In genomic region chr1:35857830-35858229, GRCh38 we compare ENCODE assay signal across 10 cellular contexts. TPM values are rescaled to one million over a fixed set of nuclear protein-coding genes. Genes with fewer than 3 reads are reported as not detected.
DNase-seq lines count a peak whose midpoint lies in the region; ATAC-seq, FAIRE-seq and TF ChIP-seq lines count a peak whose summit lies in the region.
"Had no signal": no experiment of that assay in that cellular context is flagged by ENCODE, and none has a peak within 500 bp of the region (broad histone marks: within the 10 kb centered on the region; RNA-seq: fewer than 3 reads in every experiment).

No MANE protein-coding gene starts in this region.

- no peak overlapping the region for H3K4me3 Mint-ChIP-seq in CD8-positive, alpha-beta T cell
- H3K4me3 Mint-ChIP-seq: central memory CD8-positive, alpha-beta T cell had no signal

- no peak overlapping the region for H2BK15ac ChIP-seq in mesendoderm (replicated peaks; ENCODE audit: low read depth)

- H3K18ac ChIP-seq in mesendoderm (ENCODE audit: low read length) = no peak overlapping the region

- no peak for ATAC-seq in CD8-positive, alpha-beta T cell

- peaks cover 25% of the 10 kb centered on the region for H3K36me3 Mint-ChIP-seq in CD8-positive, alpha-beta T cell

- POLR2A ChIA-PET in CD8-positive, alpha-beta T cell (lab: Charles Lee) = no interaction called here

- H3K27me3 Mint-ChIP-seq in CD8-positive, alpha-beta T cell (ENCODE audit: low read depth) = no peaks in the 10 kb centered on the region
- H3K27me3 Mint-ChIP-seq: central memory CD8-positive, alpha-beta T cell had no signal

- no peaks in the 10 kb centered on the region for H3K4me1 Mint-ChIP-seq in CD8-positive, alpha-beta T cell (ENCODE audit: low read depth)

- H3K4ac ChIP-seq in mesendoderm (ENCODE audit: low read depth, low read length) = no peak overlapping the region

- DNase-seq in G401 (ENCODE audit: low spot score) = peak; percentile 11
- peak; percentile 19 for DNase-seq in LNCaP clone FGC (ENCODE audit: low read depth)
- DNase-seq in amniotic epithelial cell (ENCODE audit: low read depth) = peak; percentile 42
- peak; percentile 47 for DNase-seq in mesendoderm
- no peak for DNase-seq in CD8-positive, alpha-beta T cell
- DNase-seq in activated T-cell treated with anti-CD3 and anti-CD28 coated beads, Interleukin-2, amount 50 U/mL, for 1 hour = no peak
- DNase-seq in iPS-NIHi7 (ENCODE audit: extremely low spot score) = no peak
- no peak for DNase-seq in GM12891 (ENCODE audit: insufficient read length, low spot score)
- DNase-seq: activated CD4-positive, CD25-positive, alpha-beta regulatory T cell had no signal

- no peaks in the 10 kb centered on the region for H3K4me1 ChIP-seq in mesendoderm (ENCODE audit: control insufficient read depth, low read depth, low read length)
- no peaks in the 10 kb centered on the region for H3K4me1 ChIP-seq in CD8-positive, alpha-beta T cell (ENCODE audit: insufficient read depth, low read length)

- H3K79me1 ChIP-seq in mesendoderm (ENCODE audit: low read length) = no peaks in the 10 kb centered on the region

- no peak overlapping the region for H3K23ac ChIP-seq in mesendoderm (ENCODE audit: low read length)

- H4K5ac ChIP-seq in mesendoderm (ENCODE audit: low read length) = no peak overlapping the region

- no peak for FAIRE-seq in GM12891 (lab: Jason Lieb, UNC)

- no peak overlapping the region for H3K27ac Mint-ChIP-seq in CD8-positive, alpha-beta T cell

- no peak overlapping the region for H3K9ac ChIP-seq in mesendoderm (ENCODE audit: low read length)

- H3K27me3 ChIP-seq in mesendoderm (ENCODE audit: insufficient read depth, low read length, poor library complexity) = no peaks in the 10 kb centered on the region
- no peaks in the 10 kb centered on the region for H3K27me3 ChIP-seq in CD8-positive, alpha-beta T cell (ENCODE audit: insufficient read depth, low read length)

- H2BK5ac ChIP-seq in mesendoderm (ENCODE audit: low read length) = no peak overlapping the region

- no peaks in the 10 kb centered on the region for H3K36me3 ChIP-seq in mesendoderm (ENCODE audit: control insufficient read depth, insufficient read depth, low read length)
- no peaks in the 10 kb centered on the region for H3K36me3 ChIP-seq in CD8-positive, alpha-beta T cell (ENCODE audit: insufficient read depth, low read length)

- TF ChIP-seq CTCF in LNCaP clone FGC (IDR thresholded peaks at IDR 0.05; ENCODE audit: control insufficient read depth, extremely low read depth, insufficient read depth) = peak; percentile 52
- no peak for TF ChIP-seq CTCF in CD8-positive, alpha-beta T cell (IDR thresholded peaks at IDR 0.05)

- H3K4me3 ChIP-seq in LNCaP clone FGC (ENCODE audit: low read depth, low read length) = no peak overlapping the region
- H3K4me3 ChIP-seq in mesendoderm (ENCODE audit: low read length) = no peak overlapping the region
- no peak overlapping the region for H3K4me3 ChIP-seq in CD8-positive, alpha-beta T cell (ENCODE audit: low read depth, low read length)

- H3K4me2 ChIP-seq in mesendoderm (ENCODE audit: low read length) = no peak overlapping the region

- CTCF ChIA-PET in CD8-positive, alpha-beta T cell (lab: Charles Lee) = no interaction called here

- no peak overlapping the region for H4K8ac ChIP-seq in mesendoderm (ENCODE audit: low read depth, low read length)

- H3K9me3 Mint-ChIP-seq in CD8-positive, alpha-beta T cell = no peaks in the 10 kb centered on the region
- H3K9me3 Mint-ChIP-seq: central memory CD8-positive, alpha-beta T cell had no signal

- no peaks in the 10 kb centered on the region for H3K9me3 ChIP-seq in CD8-positive, alpha-beta T cell (ENCODE audit: low read length)

- no peak overlapping the region for H3K56ac ChIP-seq in mesendoderm (ENCODE audit: low read length)

- in situ Hi-C loops in G401 (cut with HindIII; ENCODE audit: low sequenced_read_pairs) = no loop called here

- no peak overlapping the region for H3K27ac ChIP-seq in mesendoderm (ENCODE audit: low read depth, low read length)
- no peak overlapping the region for H3K27ac ChIP-seq in CD8-positive, alpha-beta T cell (ENCODE audit: low read depth, low read length)

- no peak overlapping the region for H2AK5ac ChIP-seq in mesendoderm (ENCODE audit: low read length)

- intact Hi-C loops in CD8-positive, alpha-beta T cell (cut with DNase I, micrococcal nuclease) = no loop called here

- TF ChIP-seq POLR2A in GM12891 (IDR thresholded peaks at IDR 0.05; ENCODE audit: low read depth, low read length) = no peak

- no peak overlapping the region for H2BK120ac ChIP-seq in mesendoderm (ENCODE audit: low read depth, low read length)

- H3K79me2 ChIP-seq in mesendoderm (ENCODE audit: control insufficient read depth, insufficient read depth, low read length) = no peaks in the 10 kb centered on the region

TF ChIP-seq in GM12891, 5 proteins besides CTCF, POLR2A, EP300 and RAD21:
- TF ChIP-seq TAF1 (IDR thresholded peaks at IDR 0.05; ENCODE audit: low read depth, low read length) = no peak
- no peak for TF ChIP-seq POU2F2 (IDR thresholded peaks at IDR 0.05; ENCODE audit: low read depth, low read length)
- TF ChIP-seq SPI1 (IDR thresholded peaks at IDR 0.05; ENCODE audit: low read depth, low read length) = no peak
- TF ChIP-seq POLR2AphosphoS5 (IDR thresholded peaks at IDR 0.05; ENCODE audit: low read depth, low read length) = no peak
- TF ChIP-seq PAX5 (IDR thresholded peaks at IDR 0.05; ENCODE audit: insufficient read depth, low read length, severe bottlenecking) = no peak
TF ChIP-seq in GM12891: peak in this region for 0.

RNA-seq across cellular contexts. Expression of gene AGO1, which starts 25.2 kb away (rescaled TPM):
- 6.7 and 11.2 TPM in 2 replicates for total RNA-seq in G401 (2014; rRNA removed; shearing (Covaris generic))
- 24.9 TPM for polyA plus RNA-seq in mesendoderm (2013, experiment 1 of 2)
- polyA plus RNA-seq in mesendoderm (2013, experiment 2 of 2) = 24.4 TPM
- 10 to 100 TPM; 15.8 TPM for total RNA-seq in CD8-positive, alpha-beta T cell
- polyA plus RNA-seq in GM12891 (2012; ENCODE audit: low read depth, missing spikeins) = 6.4 TPM

RNA-seq across cellular contexts. Expression of gene AGO4, which starts 50.0 kb away (rescaled TPM):
- 3.8 and 7.0 TPM in 2 replicates for total RNA-seq in G401 (2014; rRNA removed; shearing (Covaris generic))
- 4.7 TPM for polyA plus RNA-seq in mesendoderm (2013, experiment 1 of 2)
- polyA plus RNA-seq in mesendoderm (2013, experiment 2 of 2) = 4.9 TPM
- total RNA-seq in CD8-positive, alpha-beta T cell = 1 to 10 TPM; 5.4 to 5.7 TPM
- polyA plus RNA-seq in GM12891 (2012; ENCODE audit: low read depth, missing spikeins) = 2.5 TPM

Comparison
In these comparisons a context has a peak if more than half of its experiments do, and no peak if none do; other contexts are left out.
1. DNase-seq: peak in G401 (single experiment), LNCaP clone FGC (single experiment), amniotic epithelial cell (single experiment) and mesendoderm (single experiment); none in CD8-positive, alpha-beta T cell (0 of 7), activated T-cell treated with anti-CD3 and anti-CD28 coated beads, Interleukin-2, amount 50 U/mL, for 1 hour (single experiment), iPS-NIHi7 (single experiment) and GM12891 (single experiment).